7 cellular contexts compared by ENCODE assay signal in the genomic region with DNA sequence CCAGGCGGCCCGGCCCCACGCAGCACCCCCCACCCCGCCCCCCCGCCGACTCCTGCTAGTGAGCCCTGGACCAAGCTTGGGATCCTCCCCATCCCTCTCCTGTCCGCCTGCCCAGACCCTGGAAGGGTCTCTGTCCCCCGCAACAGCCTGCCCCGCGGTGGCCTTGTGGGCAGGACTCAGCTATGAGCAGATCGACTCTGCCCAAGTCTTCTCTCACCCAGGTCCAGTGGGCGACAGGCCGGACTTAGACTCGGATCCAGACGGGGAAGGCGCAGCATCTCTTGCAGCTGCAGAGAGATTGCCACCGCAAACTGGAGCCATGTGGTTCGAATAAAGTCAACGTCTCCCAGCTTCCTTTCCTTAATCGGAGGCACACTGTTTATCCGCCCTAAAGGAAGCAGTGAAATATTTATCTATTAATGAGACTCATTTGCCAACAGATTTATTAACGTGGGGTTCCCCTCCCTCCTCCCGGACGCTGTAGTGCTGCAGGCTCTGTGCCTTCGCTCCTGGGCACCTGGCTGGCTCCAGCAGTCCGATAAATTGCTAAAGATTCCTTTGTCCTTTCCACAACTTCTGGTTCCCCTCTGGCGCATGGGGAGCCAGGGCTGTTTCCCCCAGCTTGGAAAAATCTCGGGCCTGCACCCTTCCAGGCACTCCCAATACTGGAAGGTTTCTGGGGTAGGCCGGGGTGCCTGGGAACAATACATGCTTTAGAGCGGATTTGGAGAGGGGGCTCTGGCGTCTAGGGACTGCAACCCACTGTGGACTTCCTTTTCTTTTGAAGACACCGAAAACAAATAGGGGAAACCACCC. TPM values are rescaled to one million over a fixed set of nuclear protein-coding genes. Genes with fewer than 3 reads are reported as not detected.
DNase-seq lines count a peak whose midpoint lies in the region; ATAC-seq, FAIRE-seq and TF ChIP-seq lines count a peak whose summit lies in the region.
"Had no signal": no experiment of that assay in that cellular context is flagged by ENCODE, and none has a peak within 500 bp of the region (broad histone marks: within the 10 kb centered on the region; RNA-seq: fewer than 3 reads in every experiment).

No MANE protein-coding gene starts in this region.

- H3K36me3 ChIP-seq in kidney (ENCODE audit: control insufficient read depth in 1 of 2, insufficient read depth in 2 of 2, low read length in 2 of 2): no peaks in the 10 kb centered on the region
- H3K36me3 ChIP-seq in uterus: no peaks in the 10 kb centered on the region

- no peak for TF ChIP-seq CTCF in kidney (IDR thresholded peaks at IDR 0.05; ENCODE audit: borderline replicate concordance, extremely low read depth, insufficient read depth)
- TF ChIP-seq CTCF in uterus (IDR thresholded peaks at IDR 0.05): no peak

- intact Hi-C loops in right cardiac atrium (cut with DNase I): loop anchor here in 2 of 4 donors (10.0 kb wide), 3 partner anchors 292 to 1282 kb away; a partner anchor contains a TSS
- intact Hi-C loops in left cardiac atrium (cut with DNase I): no loop called here
- intact Hi-C loops in kidney (cut with DNase I): loop anchor here (10.0 kb wide), 1 partner anchor 782 kb away; no protein-coding TSS in a partner anchor
- intact Hi-C loops in uterus (cut with DNase I; ENCODE audit: low total_unique reads): no loop called here

- no peak for FAIRE-seq in kidney (lab: Jason Lieb, UNC)

- no peak for TF ChIP-seq POLR2A in uterus (IDR thresholded peaks at IDR 0.05)

- H3K4me3 ChIP-seq in right cardiac atrium (ENCODE audit: low read length): peak overlapping the region; percentile 23
- peak overlapping the region; percentile 64 to 83 for H3K4me3 ChIP-seq in kidney (ENCODE audit: low read length in 2 of 2)
- peak overlapping the region; percentile 59 to 79 for H3K4me3 ChIP-seq in uterus

- peak overlapping the region; percentile 64 to 77 for H3K9ac ChIP-seq in kidney (ENCODE audit: low read length in 2 of 2)

- ATAC-seq in right cardiac atrium: no peak
- ATAC-seq in left cardiac atrium: no peak
- ATAC-seq in GM18519 (IDR thresholded peaks at IDR 0.05; ENCODE audit: low FRiP score, unreplicated experiment): no peak
- ATAC-seq: PC-3 had no signal

- 9% methylated on average over 32 of the region's 32 CpGs for WGBS in right cardiac atrium

- DNase-seq in right cardiac atrium: peak in 1 of 3 donors; percentile 34
- no peak for DNase-seq in left cardiac atrium
- peak; percentile 77 for DNase-seq in kidney
- DNase-seq in uterus: peak in 1 of 2 donors; percentile 49
- no peak for DNase-seq in stimulated activated CD8-positive, alpha-beta memory T cell treated with anti-CD3 and anti-CD28 coated beads, Interleukin-4, amount 100 ng/mL, for 48 hours
- DNase-seq: PC-3 had no signal

- H3K4me1 ChIP-seq in right cardiac atrium (ENCODE audit: control insufficient read depth, insufficient read depth, low read length) (peaks cover 7% of the 10 kb centered on the region), kidney (ENCODE audit: control insufficient read depth in 1 of 2, insufficient read depth in 1 of 2, low read depth in 1 of 2, low read length in 2 of 2) (peaks cover 9 to 19% of the 10 kb centered on the region in 2 donors), uterus (peaks cover 0 to 4% of the 10 kb centered on the region in 2 donors)

- no peaks in the 10 kb centered on the region for H3K27me3 ChIP-seq in right cardiac atrium (ENCODE audit: control insufficient read depth, insufficient read depth)
- H3K27me3 ChIP-seq in uterus: no peaks in the 10 kb centered on the region

- no peak overlapping the region for H3K27ac ChIP-seq in right cardiac atrium (ENCODE audit: low read length)
- peak overlapping the region; percentile 96 to 98 for H3K27ac ChIP-seq in kidney (ENCODE audit: low read depth in 2 of 2, low read length in 2 of 2)
- H3K27ac ChIP-seq in uterus: peak overlapping the region; percentile 93 to 95

- H3K9me3 ChIP-seq in right cardiac atrium (ENCODE audit: control insufficient read depth, low read length) (no peaks in the 10 kb centered on the region), kidney (ENCODE audit: control insufficient read depth in 1 of 2, low read length in 2 of 2) (no peaks in the 10 kb centered on the region), uterus (no peaks in the 10 kb centered on the region)

RNA-seq across cellular contexts. Expression of a gene that starts 0.6 kb away (rescaled TPM):
- total RNA-seq in right cardiac atrium (not detected), left cardiac atrium (under 1 TPM; 0.12 to 0.39 TPM), kidney (31.3 TPM), uterus (1 to 10 TPM in 3 of 4 donors, under 1 TPM in 1; 0.26 to 9.1 (median 5.2) TPM)
- polyA plus RNA-seq in right cardiac atrium (0.11 TPM), kidney (ENCODE audit: insufficient read depth, low read depth, low replicate concordance) (23.8 TPM)

RNA-seq across cellular contexts. Expression of a gene that starts 4.7 kb away (rescaled TPM):
- total RNA-seq in right cardiac atrium (1 to 10 TPM in 1 of 4 donors, under 1 TPM in 3; 0.28 to 1.3 (median 0.43) TPM), left cardiac atrium (under 1 TPM; 0.68 to 0.74 TPM), kidney (21.2 TPM), uterus (10 to 100 TPM in 2 of 4 donors, 1 to 10 TPM in 2; 1.0 to 34.5 (median 19.0) TPM)
- polyA plus RNA-seq in right cardiac atrium (1.0 TPM), kidney (ENCODE audit: insufficient read depth, low read depth, low replicate concordance) (6.3 TPM)

RNA-seq across cellular contexts. Expression of a gene that starts 8.2 kb away (rescaled TPM):
- total RNA-seq in right cardiac atrium (not detected), left cardiac atrium (not detected), kidney (36.8 TPM), uterus (10 to 100 TPM in 3 of 4 donors, 1 to 10 TPM in 1; 2.3 to 26.4 (median 22.4) TPM)
- polyA plus RNA-seq in right cardiac atrium (not detected), kidney (ENCODE audit: insufficient read depth, low read depth, low replicate concordance) (36.7 TPM)

RNA-seq across cellular contexts. Expression of a gene that starts 9.5 kb away (rescaled TPM):
- not detected for total RNA-seq in right cardiac atrium
- not detected for polyA plus RNA-seq in right cardiac atrium
- not detected for total RNA-seq in left cardiac atrium
- total RNA-seq in kidney: 22.0 TPM
- 1.1 TPM for polyA plus RNA-seq in kidney (ENCODE audit: insufficient read depth, low read depth, low replicate concordance)
- 10 to 100 TPM in 3 of 4 donors, 1 to 10 TPM in 1; 1.8 to 19.1 (median 15.4) TPM for total RNA-seq in uterus

RNA-seq across cellular contexts. Expression of a gene that starts 13.6 kb away (rescaled TPM):
- total RNA-seq in right cardiac atrium (under 1 TPM in 1 of 4 donors, not detected in 3; 0.17 TPM), left cardiac atrium (under 1 TPM in 1 of 2 donors, not detected in 1; 0.27 TPM), kidney (38.0 TPM), uterus (10 to 100 TPM; 10.7 to 61.0 (median 18.9) TPM)
- polyA plus RNA-seq in right cardiac atrium (0.43 TPM), kidney (ENCODE audit: insufficient read depth, low read depth, low replicate concordance) (19.4 TPM)

Comparison
In these comparisons a context has a peak if more than half of its experiments do, and no peak if none do; other contexts are left out.
1. H3K4me3 ChIP-seq: peak in every context shown above with its lines; median percentile 74 in kidney; 69 in uterus; 23 in right cardiac atrium.